Comparison of ENCODE assay signal across 9 cellular contexts in genomic region chr9:94014066-94014654, GRCh38. TPM values are rescaled to one million over a fixed set of nuclear protein-coding genes. Genes with fewer than 3 reads are reported as not detected.
DNase-seq lines count a peak whose midpoint lies in the region; ATAC-seq and TF ChIP-seq lines count a peak whose summit lies in the region.
"Had no signal": no experiment of that assay in that cellular context is flagged by ENCODE, and none has a peak within 500 bp of the region (broad histone marks: within the 10 kb centered on the region; RNA-seq: fewer than 3 reads in every experiment).

No MANE protein-coding gene starts in this region.

- CTCF ChIA-PET in CD8-positive, alpha-beta memory T cell (lab: Charles Lee) = interaction anchor here (0.8 to 2.7 kb wide), 6 partner anchors 11 to 202 kb away, joined by 3 to 18 read pairs (median 4); no protein-coding TSS in a partner anchor

- no peaks in the 10 kb centered on the region for H3K9me3 ChIP-seq in heart right ventricle
- no peaks in the 10 kb centered on the region for H3K9me3 ChIP-seq in CD8-positive, alpha-beta memory T cell (ENCODE audit: low read length)

- H3K4me3 ChIP-seq in heart right ventricle = no peak overlapping the region
- no peak overlapping the region for H3K4me3 ChIP-seq in CD8-positive, alpha-beta memory T cell (ENCODE audit: low read length)

- intact Hi-C loops in heart right ventricle (cut with DNase I) (loop anchor here in 7 of 10 donors (1.0 to 5.0 kb wide), 3 partner anchors 198 to 199 kb away; no protein-coding TSS in a partner anchor), Right ventricle myocardium superior (cut with DNase I) (loop anchor here (5.0 kb wide), 1 partner anchor 198 kb away; no protein-coding TSS in a partner anchor)

- H3K4me3 Mint-ChIP-seq in neural crest cell = no peak overlapping the region
- H3K4me3 Mint-ChIP-seq in effector memory CD8-positive, alpha-beta T cell = no peak overlapping the region
- H3K4me3 Mint-ChIP-seq in CD8-positive, alpha-beta memory T cell = no peak overlapping the region
- H3K4me3 Mint-ChIP-seq: activated naive CD4-positive, alpha-beta T cell treated with anti-CD3 and anti-CD28 coated beads, Interleukin-2, amount 50 U/mL, for 24 hours had no signal

- ATAC-seq in heart right ventricle (peak in 1 of 8 donors; percentile 61), Right ventricle myocardium superior (ENCODE audit: poor library complexity) (no peak), GM21526 (IDR thresholded peaks at IDR 0.05; ENCODE audit: low FRiP score, unreplicated experiment) (no peak)
- no peak for ATAC-seq in effector memory CD8-positive, alpha-beta T cell (replicated peaks)

- H3K27ac ChIP-seq in heart right ventricle = no peak overlapping the region
- H3K27ac ChIP-seq in CD8-positive, alpha-beta memory T cell (ENCODE audit: low read depth, low read length) = no peak overlapping the region

- WGBS in heart right ventricle, 2 donors = 41 to 51% methylated on average over 1 of the region's 1 CpG

- peaks cover 2% of the 10 kb centered on the region for H3K27me3 Mint-ChIP-seq in neural crest cell (ENCODE audit: low read depth)
- no peaks in the 10 kb centered on the region for H3K27me3 Mint-ChIP-seq in effector memory CD8-positive, alpha-beta T cell
- peaks cover 5 to 8% of the 10 kb centered on the region in 2 donors for H3K27me3 Mint-ChIP-seq in CD8-positive, alpha-beta memory T cell
- H3K27me3 Mint-ChIP-seq: activated naive CD4-positive, alpha-beta T cell treated with anti-CD3 and anti-CD28 coated beads, Interleukin-2, amount 50 U/mL, for 24 hours had no signal

- no peaks in the 10 kb centered on the region for H3K4me1 Mint-ChIP-seq in neural crest cell
- no peaks in the 10 kb centered on the region for H3K4me1 Mint-ChIP-seq in effector memory CD8-positive, alpha-beta T cell (ENCODE audit: low read depth in 2 of 2)
- peaks cover 0 to 3% (median 0%) of the 10 kb centered on the region in 3 donors for H3K4me1 Mint-ChIP-seq in CD8-positive, alpha-beta memory T cell

- no peak overlapping the region for H3K27ac Mint-ChIP-seq in neural crest cell (ENCODE audit: unreplicated experiment)
- no peak overlapping the region for H3K27ac Mint-ChIP-seq in effector memory CD8-positive, alpha-beta T cell
- no peak overlapping the region for H3K27ac Mint-ChIP-seq in CD8-positive, alpha-beta memory T cell
- H3K27ac Mint-ChIP-seq: activated naive CD4-positive, alpha-beta T cell treated with anti-CD3 and anti-CD28 coated beads, Interleukin-2, amount 50 U/mL, for 24 hours had no signal

- TF ChIP-seq CTCF in heart right ventricle (IDR thresholded peaks at IDR 0.05) (peak; percentile 14 to 74 (median 63)), neural crest cell (conservative IDR thresholded peaks at IDR 0.05) (peak; percentile 77)

- H3K36me3 ChIP-seq in heart right ventricle = no peaks in the 10 kb centered on the region
- no peaks in the 10 kb centered on the region for H3K36me3 ChIP-seq in CD8-positive, alpha-beta memory T cell (ENCODE audit: insufficient read depth, low read length)

- H3K36me3 Mint-ChIP-seq in neural crest cell (ENCODE audit: low read depth) = no peaks in the 10 kb centered on the region
- no peaks in the 10 kb centered on the region for H3K36me3 Mint-ChIP-seq in effector memory CD8-positive, alpha-beta T cell (ENCODE audit: insufficient read depth)
- no peaks in the 10 kb centered on the region for H3K36me3 Mint-ChIP-seq in CD8-positive, alpha-beta memory T cell
- H3K36me3 Mint-ChIP-seq: activated naive CD4-positive, alpha-beta T cell treated with anti-CD3 and anti-CD28 coated beads, Interleukin-2, amount 50 U/mL, for 24 hours had no signal

- peaks cover 0 to 16% (median 0%) of the 10 kb centered on the region in 9 donors for H3K4me1 ChIP-seq in heart right ventricle
- peaks cover 12% of the 10 kb centered on the region for H3K4me1 ChIP-seq in CD8-positive, alpha-beta memory T cell (ENCODE audit: insufficient read depth, low read length)

- no peaks in the 10 kb centered on the region for H3K27me3 ChIP-seq in heart right ventricle
- H3K27me3 ChIP-seq in CD8-positive, alpha-beta memory T cell (ENCODE audit: insufficient read depth, low read length, poor library complexity, severe bottlenecking) = no peaks in the 10 kb centered on the region

- DNase-seq in heart right ventricle = no peak
- DNase-seq in Right ventricle myocardium superior = no peak
- DNase-seq in NCI-H510A (lab: John Stamatoyannopoulos, UW) = peak; percentile 17
- DNase-seq in dermis blood vessel endothelial cell = peak; percentile 70
- no peak for DNase-seq in neural crest cell (ENCODE audit: low read depth, low spot score)
- DNase-seq in effector memory CD8-positive, alpha-beta T cell = no peak
- DNase-seq in CD8-positive, alpha-beta memory T cell = no peak

- no peaks in the 10 kb centered on the region for H3K9me3 Mint-ChIP-seq in neural crest cell
- H3K9me3 Mint-ChIP-seq in effector memory CD8-positive, alpha-beta T cell = no peaks in the 10 kb centered on the region
- H3K9me3 Mint-ChIP-seq in CD8-positive, alpha-beta memory T cell = no peaks in the 10 kb centered on the region
- H3K9me3 Mint-ChIP-seq: activated naive CD4-positive, alpha-beta T cell treated with anti-CD3 and anti-CD28 coated beads, Interleukin-2, amount 50 U/mL, for 24 hours had no signal

- POLR2A ChIA-PET in CD8-positive, alpha-beta memory T cell (lab: Charles Lee) = no interaction called here

RNA-seq across cellular contexts. Expression of gene BARX1, which starts 59.0 kb away (rescaled TPM):
- total RNA-seq in heart right ventricle = under 1 TPM in 1 of 10 donors, not detected in 9; 0.19 TPM
- under 1 TPM in 1 of 2 donors, not detected in 1; 0.06 TPM for polyA plus RNA-seq in heart right ventricle
- not detected for total RNA-seq in Right ventricle myocardium superior
- total RNA-seq in dermis blood vessel endothelial cell = not detected in 2 replicates
- total RNA-seq in neural crest cell = 0.23 TPM in 1 of 2 replicates, not detected in the other
- total RNA-seq in CD8-positive, alpha-beta memory T cell = not detected
- not detected for polyA plus RNA-seq in CD8-positive, alpha-beta memory T cell

Comparison
In these comparisons a context has a peak if more than half of its experiments do, and no peak if none do; other contexts are left out.
1. DNase-seq: peak in NCI-H510A (single experiment) and dermis blood vessel endothelial cell (single experiment); none in heart right ventricle (0 of 2), Right ventricle myocardium superior (single experiment), neural crest cell (single experiment), effector memory CD8-positive, alpha-beta T cell (0 of 3) and CD8-positive, alpha-beta memory T cell (0 of 5).